In genomic region chr6:130694617-130695016, GRCh38 we compare ENCODE assay signal across 20 cellular contexts.
"Had no signal": no experiment of that assay in that cellular context is flagged by ENCODE, and none has a peak within 500 bp of the region (broad histone marks: within the 10 kb centered on the region; RNA-seq: fewer than 3 reads in every experiment).

No MANE protein-coding gene starts in this region.

- H3K9me3 Mint-ChIP-seq: central memory CD8-positive, alpha-beta T cell; stimulated activated memory B cell treated with anti-CD40 and anti-IgM and Interleukin-4, amounts not matched to agents 10 μg/mL and 1 μg/mL and 100 μg/mL, for 72 hours; WTC11 had no signal

- H3K4me3 ChIP-seq: coronary artery, hepatocyte, pancreas, right lobe of liver, spleen, thoracic aorta, upper lobe of left lung had no signal

- H3K36me3 Mint-ChIP-seq: activated CD4-positive, alpha-beta memory T cell treated with anti-CD3 and anti-CD28 coated beads for 36 hours; naive thymus-derived CD8-positive, alpha-beta T cell; stimulated activated memory B cell treated with anti-CD40 and anti-IgM and Interleukin-4, amounts not matched to agents 10 μg/mL and 1 μg/mL and 100 μg/mL, for 72 hours; WTC11 had no signal

- H3K27ac ChIP-seq: coronary artery, hepatocyte, pancreas, right lobe of liver, spleen, thoracic aorta, upper lobe of left lung had no signal

- H3K36me3 ChIP-seq: pancreas, right lobe of liver, spleen, thoracic aorta, upper lobe of left lung had no signal

- H2AFZ ChIP-seq: hepatocyte had no signal

- H3K4me2 ChIP-seq: hepatocyte had no signal

- H3K27me3 Mint-ChIP-seq: activated CD4-positive, alpha-beta memory T cell treated with anti-CD3 and anti-CD28 coated beads for 36 hours; activated naive CD8-positive, alpha-beta T cell treated with anti-CD3 and anti-CD28 coated beads, Interleukin-2, amount 50 U/mL, for 24 hours; central memory CD8-positive, alpha-beta T cell; naive thymus-derived CD8-positive, alpha-beta T cell; stimulated activated memory B cell treated with anti-CD40 and anti-IgM and Interleukin-4, amounts not matched to agents 10 μg/mL and 1 μg/mL and 100 μg/mL, for 72 hours had no signal

- DNase-seq: activated CD4-positive, alpha-beta memory T cell treated with anti-CD3 and anti-CD28 coated beads for 36 hours; activated CD4-positive, alpha-beta T cell treated with anti-CD3 and anti-CD28 coated beads for 4 hours; activated naive CD4-positive, alpha-beta T cell treated with anti-CD3 and anti-CD28 coated beads for 36 hours; activated naive CD8-positive, alpha-beta T cell treated with anti-CD3 and anti-CD28 coated beads, Interleukin-2, amount 50 U/mL, for 24 hours; activated T-cell treated with anti-CD3 and anti-CD28 coated beads for 4 hours; aorta; naive thymus-derived CD8-positive, alpha-beta T cell; pancreas; right lobe of liver; spleen; stimulated activated CD4-positive, alpha-beta T cell treated with anti-CD3 and anti-CD28 coated beads, Interleukin-4, amount 100 ng/mL, for 4 hours; upper lobe of left lung had no signal

- H3K27me3 ChIP-seq: hepatocyte, pancreas, right lobe of liver, spleen, upper lobe of left lung had no signal

- H3K4me1 ChIP-seq: pancreas, right lobe of liver had no signal

- H3K27ac Mint-ChIP-seq: activated CD4-positive, alpha-beta memory T cell treated with anti-CD3 and anti-CD28 coated beads for 36 hours; activated naive CD4-positive, alpha-beta T cell treated with anti-CD3 and anti-CD28 coated beads for 36 hours; activated naive CD8-positive, alpha-beta T cell treated with anti-CD3 and anti-CD28 coated beads, Interleukin-2, amount 50 U/mL, for 24 hours; activated T-helper 2 cell treated with anti-CD3 and anti-CD28 coated beads, Interferon-gamma antibody, Interleukin-2, Interleukin-4, amounts not matched to agents 10 μg/mL and 5 μg/mL and 100 μg/mL, durations not matched to agents 14 hours and 24 hours and 36 hours; stimulated activated memory B cell treated with anti-CD40 and anti-IgM and Interleukin-4, amounts not matched to agents 10 μg/mL and 1 μg/mL and 100 μg/mL, for 72 hours; WTC11 had no signal

- FAIRE-seq: pancreas, TTC549 had no signal

- H3K4me1 Mint-ChIP-seq: central memory CD8-positive, alpha-beta T cell; stimulated activated memory B cell treated with anti-CD40 and anti-IgM and Interleukin-4, amounts not matched to agents 10 μg/mL and 1 μg/mL and 100 μg/mL, for 72 hours had no signal

- H3K79me2 ChIP-seq: hepatocyte had no signal

- H3K4me3 Mint-ChIP-seq: activated CD4-positive, alpha-beta memory T cell treated with anti-CD3 and anti-CD28 coated beads for 36 hours; activated naive CD4-positive, alpha-beta T cell treated with anti-CD3 and anti-CD28 coated beads for 36 hours; activated naive CD8-positive, alpha-beta T cell treated with anti-CD3 and anti-CD28 coated beads, Interleukin-2, amount 50 U/mL, for 24 hours; central memory CD8-positive, alpha-beta T cell; naive thymus-derived CD8-positive, alpha-beta T cell; stimulated activated memory B cell treated with anti-CD40 and anti-IgM and Interleukin-4, amounts not matched to agents 10 μg/mL and 1 μg/mL and 100 μg/mL, for 72 hours; WTC11 had no signal

- ATAC-seq: activated naive CD8-positive, alpha-beta T cell treated with anti-CD3 and anti-CD28 coated beads, Interleukin-2, amount 50 U/mL, for 24 hours; naive thymus-derived CD8-positive, alpha-beta T cell; pancreas; right lobe of liver; stimulated activated memory B cell treated with anti-CD40 and anti-IgM and Interleukin-4, amounts not matched to agents 10 μg/mL and 1 μg/mL and 100 μg/mL, for 72 hours; WTC11 had no signal

- H3K9me3 ChIP-seq: pancreas, right lobe of liver, spleen, thoracic aorta, upper lobe of left lung had no signal
